8 cellular contexts compared by ENCODE assay signal in genomic region chr10:103854265-103854686, GRCh38. TPM values are rescaled to one million over a fixed set of nuclear protein-coding genes. Genes with fewer than 3 reads are reported as not detected.
DNase-seq lines count a peak whose midpoint lies in the region; ATAC-seq and TF ChIP-seq lines count a peak whose summit lies in the region.

No MANE protein-coding gene starts in this region.

- H3K4me1 ChIP-seq in ACC112 (ENCODE audit: control insufficient read depth, insufficient read depth, low read length, unreplicated experiment) (peaks cover 27% of the 10 kb centered on the region), mesodermal cell (ENCODE audit: control insufficient read depth, insufficient read depth, low read length, poor library complexity, severe bottlenecking) (peaks cover 37% of the 10 kb centered on the region)

- H3K9me3 Mint-ChIP-seq in chondrocyte (ENCODE audit: low read depth) = no peaks in the 10 kb centered on the region

- H3K36me3 ChIP-seq in ACC112 (ENCODE audit: insufficient read depth, low read length) = no peaks in the 10 kb centered on the region
- H3K36me3 ChIP-seq in mesodermal cell (ENCODE audit: control insufficient read depth, insufficient read depth, low read length) = peaks cover 32% of the 10 kb centered on the region

- no peak for TF ChIP-seq CTCF in chondrocyte (IDR thresholded peaks at IDR 0.05)

- DNase-seq in LHCN-M2 (ENCODE audit: low read depth) (peak; percentile 61), chondrocyte (ENCODE audit: low spot score) (no peak), NCI-H2196 treated with DMSO at 0.1 percent for 48 hours (lab: John Stamatoyannopoulos, UW; ENCODE audit: unreplicated experiment) (no peak), kidney tubule cell (ENCODE audit: low spot score) (no peak), RPMI8226 (no peak)

- no peaks in the 10 kb centered on the region for H3K9me3 ChIP-seq in mesodermal cell (ENCODE audit: control insufficient read depth, low read length)

- ATAC-seq in GM21423 (IDR thresholded peaks at IDR 0.05; ENCODE audit: unreplicated experiment) = no peak

- no peaks in the 10 kb centered on the region for H3K79me2 ChIP-seq in ACC112 (ENCODE audit: control insufficient read depth, insufficient read depth, low read length, unreplicated experiment)

- H3K27me3 Mint-ChIP-seq in chondrocyte (ENCODE audit: low read depth) = peaks cover 18% of the 10 kb centered on the region

- no peaks in the 10 kb centered on the region for H3K27me3 ChIP-seq in ACC112 (ENCODE audit: insufficient read depth, low read length)

- H3K4me3 Mint-ChIP-seq in chondrocyte (ENCODE audit: unreplicated experiment) = peak overlapping the region; percentile 75

- H3K4me1 Mint-ChIP-seq in chondrocyte (ENCODE audit: low read depth) = peaks cover 20% of the 10 kb centered on the region

- no peak overlapping the region for H3K27ac ChIP-seq in ACC112 (ENCODE audit: low read depth, low read length)
- H3K27ac ChIP-seq in mesodermal cell (ENCODE audit: low read depth, low read length, severe bottlenecking) = no peak overlapping the region

- no peak overlapping the region for H3K27ac Mint-ChIP-seq in chondrocyte (ENCODE audit: unreplicated experiment)

- peak overlapping the region; percentile 79 for H3K4me3 ChIP-seq in ACC112 (ENCODE audit: low read depth, low read length)
- peak overlapping the region; percentile 72 for H3K4me3 ChIP-seq in mesodermal cell (ENCODE audit: extremely low read depth, insufficient read depth, low read length, poor library complexity, severe bottlenecking)

- H2AFZ ChIP-seq in ACC112 (ENCODE audit: low read length, unreplicated experiment) = no peak overlapping the region

- no peaks in the 10 kb centered on the region for H3K36me3 Mint-ChIP-seq in chondrocyte (ENCODE audit: low read depth)

- WGBS in mesodermal cell (ENCODE audit: insufficient coverage in 2 of 2), 2 experiments = 0% methylated on average over 5 to 6 of the region's 13 CpGs

RNA-seq across cellular contexts. Expression of gene SH3PXD2A, which starts 1.1 kb away (rescaled TPM):
- total RNA-seq in LHCN-M2 (2014; rRNA removed) (12.8 and 18.4 TPM in 2 replicates), chondrocyte (40.2 to 46.0 TPM (median 45.7 TPM) in 3 replicates)
- 21.1 TPM for polyA plus RNA-seq in LHCN-M2 (2012)
- polyA plus RNA-seq in mesodermal cell (2013, experiment 1 of 2) = 29.9 TPM
- polyA plus RNA-seq in mesodermal cell (2013, experiment 2 of 2) = 27.2 TPM
